ENCODE assay signal across 8 cellular contexts in the genomic region with DNA sequence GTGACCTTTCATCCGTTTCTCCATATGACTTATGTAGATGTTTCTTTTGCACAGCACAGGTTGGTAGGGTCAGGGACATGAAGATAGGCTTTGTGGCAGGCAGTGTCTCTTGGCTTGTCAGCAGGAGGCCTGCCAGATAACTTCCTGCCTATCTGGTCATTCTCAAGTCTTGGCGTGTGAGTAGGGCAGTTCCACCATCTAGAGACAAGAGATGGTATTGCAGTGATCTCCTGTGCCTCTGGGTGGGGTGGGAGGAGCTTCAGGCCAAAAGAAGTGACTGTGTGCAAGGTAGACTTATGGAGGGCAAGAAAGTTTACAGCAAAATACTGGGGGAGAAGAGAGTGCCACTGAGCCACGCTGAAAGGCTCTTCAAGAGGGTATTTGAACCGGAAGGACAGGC. TPM values are rescaled to one million over a fixed set of nuclear protein-coding genes. Genes with fewer than 3 reads are reported as not detected.
DNase-seq lines count a peak whose midpoint lies in the region; ATAC-seq and TF ChIP-seq lines count a peak whose summit lies in the region.

No MANE protein-coding gene starts in this region.

- peak overlapping the region; percentile 46 for H3K4me2 ChIP-seq in KMS-11

- H3K9me3 ChIP-seq in aorta (ENCODE audit: control insufficient read depth, low read length): no peaks in the 10 kb centered on the region

- H3K27me3 ChIP-seq in KMS-11 (ENCODE audit: insufficient read depth, low read depth): no peaks in the 10 kb centered on the region
- no peaks in the 10 kb centered on the region for H3K27me3 ChIP-seq in aorta (ENCODE audit: control insufficient read depth in 1 of 2, insufficient read depth in 2 of 2, low read length in 1 of 2)

- intact Hi-C loops in activated naive CD4-positive, alpha-beta T cell treated with anti-CD3 and anti-CD28 coated beads for 36 hours (cut with micrococcal nuclease): loop anchor here (1.0 kb wide), 5 partner anchors 10 to 291 kb away; a partner anchor contains a TSS
- intact Hi-C loops in posterior cingulate gyrus (cut with DNase I) (no loop called here), aorta (cut with DNase I) (no loop called here)

- H3K9me3 Mint-ChIP-seq in activated naive CD4-positive, alpha-beta T cell treated with anti-CD3 and anti-CD28 coated beads for 36 hours: no peaks in the 10 kb centered on the region

- CTCF ChIA-PET in activated naive CD4-positive, alpha-beta T cell treated with anti-CD3 and anti-CD28 coated beads for 36 hours (lab: Charles Lee): interaction anchor here (0.6 to 7.9 kb wide), 31 partner anchors 9 to 460 kb away, joined by 3 to 136 read pairs (median 4); a partner anchor contains a TSS

- H3K4me1 ChIP-seq in KMS-11 (ENCODE audit: low read depth, poor library complexity, severe bottlenecking) (peaks cover 18% of the 10 kb centered on the region), aorta (ENCODE audit: control insufficient read depth in 1 of 2, insufficient read depth in 2 of 2, low read length in 2 of 2) (no peaks in the 10 kb centered on the region)

- H3K36me3 ChIP-seq in KMS-11 (ENCODE audit: insufficient read depth): no peaks in the 10 kb centered on the region
- no peaks in the 10 kb centered on the region for H3K36me3 ChIP-seq in aorta (ENCODE audit: control insufficient read depth in 1 of 2, insufficient read depth in 2 of 2, low read length in 1 of 2)

- H3K27me3 Mint-ChIP-seq in activated naive CD4-positive, alpha-beta T cell treated with anti-CD3 and anti-CD28 coated beads for 36 hours (ENCODE audit: low read depth): no peaks in the 10 kb centered on the region

- H3K4me3 ChIP-seq in KMS-11 (IDR thresholded peaks at IDR 0.05; ENCODE audit: insufficient read depth, low read depth, low read length) (no peak overlapping the region), aorta (ENCODE audit: low read length in 2 of 2) (no peak overlapping the region)

- H2AFZ ChIP-seq in KMS-11 (ENCODE audit: low read depth): no peak overlapping the region

- TF ChIP-seq CTCF in KMS-11 (conservative IDR thresholded peaks at IDR 0.05; ENCODE audit: low read depth, low read length): peak; percentile 70

- DNase-seq in GF-D8 (lab: John Stamatoyannopoulos, UW) (peak; percentile 78), SK-MEL-5 (ENCODE audit: low read depth, low spot score) (peak; percentile 92), glomerular visceral epithelial cell (ENCODE audit: extremely low spot score) (peak; percentile 79), posterior cingulate gyrus (peak in 6 of 10 donors; percentile 25 to 93 (median 50)), aorta (peak in 1 of 2 donors; percentile 66)
- peak; percentile 87 for DNase-seq in activated naive CD4-positive, alpha-beta T cell treated with anti-CD3 and anti-CD28 coated beads for 36 hours

- peaks cover 87% of the 10 kb centered on the region for H3K4me1 Mint-ChIP-seq in activated naive CD4-positive, alpha-beta T cell treated with anti-CD3 and anti-CD28 coated beads for 36 hours (ENCODE audit: low read depth)

- no peak overlapping the region for H3K9ac ChIP-seq in KMS-11

- H3K36me3 Mint-ChIP-seq in activated naive CD4-positive, alpha-beta T cell treated with anti-CD3 and anti-CD28 coated beads for 36 hours (ENCODE audit: low read depth): peaks cover 27% of the 10 kb centered on the region

- in situ Hi-C loops in SK-MEL-5 (cut with HindIII; ENCODE audit: low pct_unique_long_range_greater_than_20kb, low sequenced_read_pairs): no loop called here

- 43 to 45% methylated on average over 4 of the region's 4 CpGs for WGBS in aorta, 2 donors

- peak; percentile 88 for ATAC-seq in GM21786 (IDR thresholded peaks at IDR 0.05; ENCODE audit: unreplicated experiment)
- ATAC-seq in aorta (ENCODE audit: low FRiP score): peak; percentile 66

- peak overlapping the region; percentile 18; the same call in 1 of the 2 replicates for H3K27ac ChIP-seq in KMS-11
- no peak overlapping the region for H3K27ac ChIP-seq in aorta (ENCODE audit: low read depth in 1 of 2, low read length in 2 of 2)

- H3K27ac Mint-ChIP-seq in activated naive CD4-positive, alpha-beta T cell treated with anti-CD3 and anti-CD28 coated beads for 36 hours: peak overlapping the region; percentile 38

- no peak overlapping the region for H3K4me3 Mint-ChIP-seq in activated naive CD4-positive, alpha-beta T cell treated with anti-CD3 and anti-CD28 coated beads for 36 hours

- no peaks in the 10 kb centered on the region for H4K20me1 ChIP-seq in KMS-11 (ENCODE audit: insufficient read depth)

- H3K79me2 ChIP-seq in KMS-11 (ENCODE audit: insufficient read depth, low read depth): no peaks in the 10 kb centered on the region

RNA-seq across cellular contexts. Expression of a gene that starts 11.0 kb away (rescaled TPM):
- 107 and 124 TPM in 2 replicates for total RNA-seq in SK-MEL-5 (2014; rRNA removed; shearing (Covaris generic))
- polyA plus RNA-seq in SK-MEL-5 (2015; cell fraction: cytosol; rRNA removed): 119 and 128 TPM in 2 replicates
- polyA plus RNA-seq in SK-MEL-5 (2015; cell fraction: nucleus; rRNA removed): 71.0 and 71.7 TPM in 2 replicates
- 10 to 100 TPM; 23.7 to 26.6 TPM for total RNA-seq in activated naive CD4-positive, alpha-beta T cell treated with anti-CD3 and anti-CD28 coated beads for 36 hours
- total RNA-seq in aorta: 10 to 100 TPM; 18.2 to 26.0 TPM
- polyA plus RNA-seq in aorta: 10 to 100 TPM; 25.0 to 40.7 TPM

RNA-seq across cellular contexts. Expression of a gene that starts 24.8 kb away (rescaled TPM):
- not detected in 2 replicates for total RNA-seq in SK-MEL-5 (2014; rRNA removed; shearing (Covaris generic))
- polyA plus RNA-seq in SK-MEL-5 (2015; cell fraction: cytosol; rRNA removed): not detected in 2 replicates
- 2.1 TPM in 1 of 2 replicates, not detected in the other for polyA plus RNA-seq in SK-MEL-5 (2015; cell fraction: nucleus; rRNA removed)
- under 1 TPM in 1 of 2 experiments, not detected in 1; 0.07 TPM for total RNA-seq in activated naive CD4-positive, alpha-beta T cell treated with anti-CD3 and anti-CD28 coated beads for 36 hours
- total RNA-seq in aorta: under 1 TPM; 0.52 to 0.87 TPM
- polyA plus RNA-seq in aorta: under 1 TPM in 1 of 2 donors, not detected in 1; 0.18 TPM
